In genomic region chr16:51939371-51940005, GRCh38 we compare ENCODE assay signal across 22 cellular contexts.
A peak's percentile ranks its signal among the peaks of the same experiment; 100 is the strongest.
DNase-seq lines count a peak whose midpoint lies in the region; FAIRE-seq and TF ChIP-seq lines count a peak whose summit lies in the region.
"Had no signal": no experiment of that assay in that cellular context is flagged by ENCODE, and none has a peak within 500 bp of the region (broad histone marks: within the 10 kb centered on the region; RNA-seq: fewer than 3 reads in every experiment).

No MANE protein-coding gene starts in this region.

- H2BK20ac ChIP-seq in H1 (ENCODE audit: low read length): no peak overlapping the region

- H2AK5ac ChIP-seq in H1 (ENCODE audit: low read depth, low read length): no peak overlapping the region

- intact Hi-C loops in ascending aorta (cut with DNase I): no loop called here
- intact Hi-C loops in PC-9 (cut with micrococcal nuclease; ENCODE audit: unreplicated experiment): no loop called here
- intact Hi-C loops in vagina (cut with DNase I): no loop called here

- no peak overlapping the region for H3K9ac ChIP-seq in H1 (replicated peaks in 1 of 4; ENCODE audit: extremely low read depth in 1 of 4, low read depth in 3 of 4, low read length in 3 of 4)

- no peak overlapping the region for H3K27ac ChIP-seq in H1 (ENCODE audit: low read depth, low read length)
- H3K27ac ChIP-seq in ascending aorta: no peak overlapping the region
- H3K27ac ChIP-seq in PC-9: no peak overlapping the region
- H3K27ac ChIP-seq in vagina: no peak overlapping the region
- H3K27ac ChIP-seq: heart left ventricle, neutrophil, psoas muscle, upper lobe of right lung had no signal

- no peaks in the 10 kb centered on the region for H3K9me2 ChIP-seq in PC-9 (ENCODE audit: insufficient read depth)

- no peak overlapping the region for H2BK5ac ChIP-seq in H1 (ENCODE audit: low read depth, low read length)

- TF ChIP-seq CTCF in H1 (IDR thresholded peaks at IDR 0.05; ENCODE audit: control extremely low read depth in 1 of 3, insufficient read depth in 1 of 3, low read depth in 1 of 3, low read length in 3 of 3) (no peak), ascending aorta (IDR thresholded peaks at IDR 0.05) (no peak), PC-9 (conservative IDR thresholded peaks at IDR 0.05) (no peak), vagina (IDR thresholded peaks at IDR 0.05) (no peak)

- CTCF ChIA-PET in H1 (lab: Charles Lee; ENCODE audit: partially characterized antibody) (interaction anchor here (1.1 to 1.3 kb wide), 6 partner anchors 9 to 125 kb away, joined by 3 to 6 read pairs (median 4); no protein-coding TSS in a partner anchor), PC-9 (lab: Charles Lee) (no interaction called here)

- H4K5ac ChIP-seq in H1 (ENCODE audit: insufficient read length, low read depth, low read length): no peak overlapping the region

- H3K79me2 ChIP-seq in H1 (ENCODE audit: control insufficient read depth in 1 of 2, insufficient read depth in 2 of 2, low read length in 2 of 2) (no peaks in the 10 kb centered on the region), PC-9 (ENCODE audit: low read depth) (no peaks in the 10 kb centered on the region)

- no peaks in the 10 kb centered on the region for H3K36me3 ChIP-seq in H1 (ENCODE audit: control insufficient read depth in 2 of 4, insufficient read depth in 4 of 4, low read length in 3 of 4)
- H3K36me3 ChIP-seq in ascending aorta: no peaks in the 10 kb centered on the region
- H3K36me3 ChIP-seq in PC-9 (ENCODE audit: low read depth): no peaks in the 10 kb centered on the region
- no peaks in the 10 kb centered on the region for H3K36me3 ChIP-seq in vagina
- H3K36me3 ChIP-seq: heart left ventricle, neutrophil, upper lobe of right lung had no signal

- no peak overlapping the region for H3K4ac ChIP-seq in H1 (replicated peaks; ENCODE audit: insufficient read length, low read depth, low read length)

- H3K9me3 ChIP-seq in H1 (ENCODE audit: insufficient read depth in 2 of 2, low read depth in 1 of 2, low read length in 1 of 2) (no peaks in the 10 kb centered on the region), ascending aorta (no peaks in the 10 kb centered on the region), PC-9 (ENCODE audit: insufficient read depth, low read depth) (no peaks in the 10 kb centered on the region), vagina (no peaks in the 10 kb centered on the region)
- H3K9me3 ChIP-seq: heart left ventricle, neutrophil, psoas muscle, upper lobe of right lung had no signal

- H3K4me2 ChIP-seq in H1 (ENCODE audit: insufficient read depth in 1 of 2, low read depth in 2 of 2, low read length in 2 of 2) (no peak overlapping the region; a peak in 1 of 4 replicates), PC-9 (no peak overlapping the region)

- peaks cover 0 to 7% (median 0%) of the 10 kb centered on the region in 4 experiments; a peak in 1 of 7 replicates for H3K4me1 ChIP-seq in H1 (replicated peaks in 1 of 4; ENCODE audit: control insufficient read depth in 3 of 4, insufficient read depth in 4 of 4, low read length in 3 of 4)
- H3K4me1 ChIP-seq in ascending aorta: no peaks in the 10 kb centered on the region
- H3K4me1 ChIP-seq in PC-9 (replicated peaks; ENCODE audit: insufficient read depth): no peaks in the 10 kb centered on the region
- no peaks in the 10 kb centered on the region for H3K4me1 ChIP-seq in vagina
- H3K4me1 ChIP-seq: heart left ventricle, psoas muscle, upper lobe of right lung had no signal

- TF ChIP-seq POLR2A in H1 (IDR thresholded peaks at IDR 0.05; ENCODE audit: control extremely low read depth in 1 of 2, low read depth in 2 of 2, low read length in 2 of 2) (no peak), vagina (IDR thresholded peaks at IDR 0.05) (no peak)

- TF ChIP-seq EP300 in H1 (IDR thresholded peaks at IDR 0.05; ENCODE audit: borderline replicate concordance in 1 of 2, low read depth in 2 of 2, low read length in 2 of 2): no peak

- H3K18ac ChIP-seq in H1 (ENCODE audit: extremely low read depth, low read length): peak overlapping the region; percentile 63; the same call in 1 of the 2 replicates

- no peak overlapping the region for H4K8ac ChIP-seq in H1 (ENCODE audit: extremely low read depth, insufficient read depth, low read length)

- POLR2A ChIA-PET in H1 (lab: Charles Lee; ENCODE audit: partially characterized antibody): no interaction called here
- POLR2A ChIA-PET in PC-9 (lab: Charles Lee; ENCODE audit: unreplicated experiment): no interaction called here

- H2AFZ ChIP-seq in H1 (ENCODE audit: low read length) (peak overlapping the region; percentile 11; the same call in 1 of the 2 replicates), PC-9 (no peak overlapping the region)

- no peaks in the 10 kb centered on the region for H3K79me1 ChIP-seq in H1 (ENCODE audit: low read depth, low read length)

- H3K56ac ChIP-seq in H1 (replicated peaks; ENCODE audit: insufficient read length, low read depth, low read length): no peak overlapping the region

- H3F3A ChIP-seq in PC-9 (ENCODE audit: insufficient read depth, low read depth): no peaks in the 10 kb centered on the region

- peak overlapping the region; percentile 69 for H2BK12ac ChIP-seq in H1 (ENCODE audit: low read depth, low read length)

- no peaks in the 10 kb centered on the region for H3K23me2 ChIP-seq in H1 (ENCODE audit: low read depth, low read length)

- FAIRE-seq in H1 (lab: Jason Lieb, UNC): no peak
- FAIRE-seq: A204.1 had no signal

- no peak overlapping the region for H2BK15ac ChIP-seq in H1 (ENCODE audit: low read length)

- no peak for TF ChIP-seq RAD21 in H1 (IDR thresholded peaks at IDR 0.05 in 1 of 2, conservative IDR thresholded peaks at IDR 0.05 in 1 of 2; ENCODE audit: low read depth in 2 of 2, low read length in 2 of 2)

- H4K20me1 ChIP-seq in H1 (replicated peaks in 1 of 2; ENCODE audit: control insufficient read depth in 1 of 2, insufficient read depth in 2 of 2, low read length in 2 of 2) (no peaks in the 10 kb centered on the region), PC-9 (ENCODE audit: insufficient read depth) (no peaks in the 10 kb centered on the region)

- no peak overlapping the region for H2BK120ac ChIP-seq in H1 (replicated peaks; ENCODE audit: low read depth, low read length)

- BruUV-seq in PC-9 (replicated peaks; lab: Mats Ljungman, UMichigan): no TSS peak

- H3K4me3 ChIP-seq in H1 (ENCODE audit: extremely low read depth in 1 of 4, insufficient read depth in 2 of 4, low read depth in 3 of 4, low read length in 4 of 4): no peak overlapping the region
- no peak overlapping the region for H3K4me3 ChIP-seq in ascending aorta
- H3K4me3 ChIP-seq in PC-9: no peak overlapping the region
- no peak overlapping the region for H3K4me3 ChIP-seq in vagina
- H3K4me3 ChIP-seq: heart left ventricle, psoas muscle, upper lobe of right lung had no signal

- peak overlapping the region; percentile 20 for H4K91ac ChIP-seq in H1 (replicated peaks; ENCODE audit: insufficient read length, low read length)

- no peak overlapping the region for H3K14ac ChIP-seq in H1 (ENCODE audit: insufficient read length)

- H3K27me3 ChIP-seq in H1 (replicated peaks in 1 of 4; ENCODE audit: control insufficient read depth in 3 of 4, extremely low read depth in 1 of 4, insufficient read depth in 3 of 4, low read length in 3 of 4) (no peaks in the 10 kb centered on the region), ascending aorta (no peaks in the 10 kb centered on the region), PC-9 (ENCODE audit: insufficient read depth, low read depth) (peaks cover 24% of the 10 kb centered on the region), vagina (no peaks in the 10 kb centered on the region)
- H3K27me3 ChIP-seq: heart left ventricle, neutrophil, upper lobe of right lung had no signal

- H3K23ac ChIP-seq in H1 (ENCODE audit: insufficient read length): no peak overlapping the region

- WGBS in H1 (ENCODE audit: extremely low coverage in 1 of 2, insufficient coverage in 1 of 2, insufficient read length in 1 of 2, insufficient replicate concordance in 2 of 2, low coverage in 1 of 2, low lambda C conversion rate in 2 of 2, missing lambda C conversion rate in 1 of 2), 2 experiments: 81% methylated on average over 9 of the region's 9 CpGs; no CpG with 5 or more reads in 1 of the 2 experiments

- DNase-seq in Ammon's horn (ENCODE audit: low spot score): peak; percentile 12
- DNase-seq in NCI-H1092 treated with DMSO at 0.1 percent for 48 hours (lab: John Stamatoyannopoulos, UW): peak; percentile 73
- peak; percentile 90 for DNase-seq in NCI-H69 (lab: John Stamatoyannopoulos, UW)
- DNase-seq in H1 (ENCODE audit: low read depth in 1 of 2, low spot score in 2 of 2): no peak
- DNase-seq in ascending aorta (ENCODE audit: low spot score in 2 of 2): no peak
- no peak for DNase-seq in germinal center (ENCODE audit: low spot score)
- DNase-seq in PC-9: no peak
- DNase-seq in vagina (ENCODE audit: extremely low spot score in 2 of 2): no peak
- DNase-seq: activated CD4-positive, alpha-beta T cell treated with anti-CD3 and anti-CD28 coated beads for 1 hour; activated CD8-positive, alpha-beta T cell treated with anti-CD3 and anti-CD28 coated beads, Interleukin-2, amount 10 ng/mL, durations not matched to agents 7 days and 5 days; activated gamma-delta T cell; AML-193; cerebellar nuclear complex; GDM1; heart left ventricle; Karpas-422; NCI-H2081 treated with DMSO at 0.1 percent for 48 hours; psoas muscle; T-helper 1 cell; upper lobe of right lung had no signal

TF ChIP-seq in H1, 55 proteins besides CTCF, POLR2A, EP300 and RAD21:
- no peak for TF ChIP-seq TCF12 (IDR thresholded peaks at IDR 0.05; ENCODE audit: low read depth, low read length)
TF ChIP-seq in H1: peak in this region for 0.

Comparison
In these comparisons a context has a peak if more than half of its experiments do, and no peak if none do; other contexts are left out.
1. DNase-seq: peak in Ammon's horn (single experiment), NCI-H1092 treated with DMSO at 0.1 percent for 48 hours (single experiment) and NCI-H69 (single experiment); none in H1 (0 of 2), ascending aorta (0 of 2), germinal center (single experiment), PC-9 (0 of 2) and vagina (0 of 2).